12 cellular contexts compared by ENCODE assay signal in the genomic region with DNA sequence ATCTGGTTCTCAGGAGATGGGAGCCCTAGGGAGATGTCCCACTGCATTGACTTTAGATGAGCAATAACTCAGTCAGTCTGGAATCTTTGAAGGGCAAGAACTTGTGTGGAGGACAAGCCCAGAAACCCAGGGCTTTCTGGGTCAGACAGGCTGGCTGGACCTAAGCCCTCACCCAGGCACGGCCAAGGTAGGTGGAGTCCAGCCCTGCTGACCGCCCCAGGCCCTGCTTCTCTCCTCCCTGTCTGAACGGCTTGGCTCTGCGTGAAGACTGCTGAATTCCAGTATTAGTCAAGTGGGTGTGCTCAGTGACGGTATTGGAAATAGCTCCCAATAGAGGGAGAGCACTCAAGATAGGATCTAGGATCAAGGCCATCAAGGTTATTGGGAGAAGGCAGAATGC. TPM values are rescaled to one million over a fixed set of nuclear protein-coding genes. Genes with fewer than 3 reads are reported as not detected.
DNase-seq lines count a peak whose midpoint lies in the region; ATAC-seq and TF ChIP-seq lines count a peak whose summit lies in the region.
"Had no signal": no experiment of that assay in that cellular context is flagged by ENCODE, and none has a peak within 500 bp of the region (broad histone marks: within the 10 kb centered on the region; RNA-seq: fewer than 3 reads in every experiment).

No MANE protein-coding gene starts in this region.

- DNase-seq in astrocyte of the hippocampus (ENCODE audit: low read depth, low spot score), result peak; percentile 49
- peak; percentile 91 for DNase-seq in right atrium auricular region (ENCODE audit: low spot score)
- no peak for DNase-seq in sciatic nerve (ENCODE audit: low spot score)
- DNase-seq in DMS153 (lab: John Stamatoyannopoulos, UW), result no peak
- no peak for DNase-seq in effector CD4-positive, alpha-beta T cell
- DNase-seq: DMS79, NCI-H446, nephron progenitor cell had no signal

- H4K20me1 ChIP-seq in DOHH2 (ENCODE audit: control insufficient read depth, insufficient read depth, low read depth, low read length), result 0 out of 2 replicates have a peak, but pooled peaks cover 15% of the 10 kb centered on the region

- H3K4me3 ChIP-seq in DOHH2 (ENCODE audit: low read length), result peak overlapping the region; percentile 97
- H3K4me3 ChIP-seq in right atrium auricular region, result no peak overlapping the region

- H3K27ac ChIP-seq in DOHH2 (ENCODE audit: low read depth, low read length) (peak overlapping the region; percentile 99), right atrium auricular region (peak overlapping the region; percentile 76 to 79)

- H3K36me3 ChIP-seq in DOHH2 (ENCODE audit: control insufficient read depth, low read length), result peaks cover 89% of the 10 kb centered on the region
- no peaks in the 10 kb centered on the region for H3K36me3 ChIP-seq in right atrium auricular region

- H3K27me3 ChIP-seq in DOHH2 (ENCODE audit: control insufficient read depth, low read length) (no peaks in the 10 kb centered on the region), right atrium auricular region (no peaks in the 10 kb centered on the region)

- intact Hi-C loops in sciatic nerve (cut with DNase I), result no loop called here

- ATAC-seq in sciatic nerve (peak; percentile 90), HG02759 (IDR thresholded peaks at IDR 0.05; ENCODE audit: unreplicated experiment) (no peak), HG03342 (IDR thresholded peaks at IDR 0.05; ENCODE audit: unreplicated experiment) (no peak)

- H3K4me2 ChIP-seq in DOHH2 (ENCODE audit: low read length), result peak overlapping the region; percentile 99

- H3F3A ChIP-seq in DOHH2 (ENCODE audit: control insufficient read depth, insufficient read depth), result peaks cover 60% of the 10 kb centered on the region

- no peaks in the 10 kb centered on the region for H3K9me3 ChIP-seq in DOHH2 (ENCODE audit: control insufficient read depth, insufficient read depth, low read length)
- H3K9me3 ChIP-seq in right atrium auricular region, result no peaks in the 10 kb centered on the region

- TF ChIP-seq CTCF in DOHH2 (IDR thresholded peaks at IDR 0.05; ENCODE audit: low read depth, low read length, poor library complexity, severe bottlenecking), result no peak
- no peak for TF ChIP-seq CTCF in right atrium auricular region (IDR thresholded peaks at IDR 0.05)

- no peaks in the 10 kb centered on the region for H3K9me2 ChIP-seq in DOHH2 (replicated peaks; ENCODE audit: control insufficient read depth, low read length)

- H3K79me2 ChIP-seq in DOHH2 (ENCODE audit: control insufficient read depth, low read length), result peaks cover 94% of the 10 kb centered on the region

- H3K4me1 ChIP-seq in DOHH2 (ENCODE audit: control insufficient read depth, low read length) (peaks cover 91% of the 10 kb centered on the region), right atrium auricular region (peaks cover 0 to 35% of the 10 kb centered on the region in 2 donors)

RNA-seq across cellular contexts. Expression of a gene that starts 6.1 kb away (rescaled TPM):
- total RNA-seq in right atrium auricular region (under 1 TPM in 1 of 2 donors, not detected in 1; 0.16 TPM), sciatic nerve (0.18 TPM)
- total RNA-seq: epithelial cell of proximal tubule had no signal

RNA-seq across cellular contexts. Expression of a gene that starts 35.9 kb away (rescaled TPM):
- total RNA-seq in right atrium auricular region (10 to 100 TPM; 17.5 to 43.7 TPM), sciatic nerve (53.6 TPM)

Comparison
In these comparisons a context has a peak if more than half of its experiments do, and no peak if none do; other contexts are left out.
1. DNase-seq: peak in astrocyte of the hippocampus (single experiment) and right atrium auricular region (single experiment); none in sciatic nerve (single experiment), DMS153 (single experiment) and effector CD4-positive, alpha-beta T cell (single experiment).